ENCODE assay signal across 1 cellular context in genomic region chr1:10890391-10891073, GRCh38.
TF ChIP-seq lines count a peak whose summit lies in the region.

No MANE protein-coding gene starts in this region.

TF ChIP-seq in GM23338, 12 proteins besides CTCF, POLR2A, EP300 and RAD21 (continued from another document):
- TF ChIP-seq ETS1 (IDR thresholded peaks at IDR 0.05) (no peak), STAT1 (IDR thresholded peaks at IDR 0.05; ENCODE audit: unreplicated experiment) (no peak), NANOG (IDR thresholded peaks at IDR 0.05; ENCODE audit: borderline replicate concordance) (no peak), CREB1 (CRISPR knock-in tag; IDR thresholded peaks at IDR 0.05; ENCODE audit: low read depth) (no peak), REST (IDR thresholded peaks at IDR 0.05; ENCODE audit: unreplicated experiment) (no peak), ZNF462 (CRISPR knock-in tag; IDR thresholded peaks at IDR 0.05) (no peak), EZH2 (IDR thresholded peaks at IDR 0.05; ENCODE audit: low read depth, unreplicated experiment) (no peak), POLR2AphosphoS5 (IDR thresholded peaks at IDR 0.05; ENCODE audit: low read depth) (no peak)
TF ChIP-seq in GM23338: peak in this region for 0.
